In the genomic region with DNA sequence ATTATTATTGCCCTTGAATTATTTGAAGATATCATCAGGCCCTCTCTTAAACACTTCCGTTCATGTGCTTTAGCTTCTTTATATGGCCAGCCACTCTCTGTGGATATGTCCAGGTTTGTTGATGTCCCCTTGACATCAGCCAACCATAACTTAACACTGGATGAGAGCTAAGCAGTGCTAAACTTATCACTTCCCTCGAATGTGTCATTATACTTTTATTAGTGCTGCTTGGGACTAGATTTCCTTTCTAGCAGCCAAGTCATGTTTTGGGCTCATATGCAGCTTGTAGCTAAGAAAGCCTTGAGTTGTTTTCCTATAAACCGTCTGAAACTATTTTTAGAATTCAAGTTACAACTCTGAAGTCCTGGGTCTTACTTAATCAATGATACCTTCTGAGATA, we compare ENCODE assay signal across 20 cellular contexts.
DNase-seq lines count a peak whose midpoint lies in the region; ATAC-seq and TF ChIP-seq lines count a peak whose summit lies in the region.
"Had no signal": no experiment of that assay in that cellular context is flagged by ENCODE, and none has a peak within 500 bp of the region (broad histone marks: within the 10 kb centered on the region; RNA-seq: fewer than 3 reads in every experiment).

No MANE protein-coding gene starts in this region.

- no peaks in the 10 kb centered on the region for H3K36me3 Mint-ChIP-seq in nephron progenitor cell (ENCODE audit: low read depth)
- H3K36me3 Mint-ChIP-seq: CD4-positive, alpha-beta memory T cell had no signal

- no peak overlapping the region for H3K4me3 ChIP-seq in BLaER1
- no peak overlapping the region for H3K4me3 ChIP-seq in ascending aorta
- no peak overlapping the region for H3K4me3 ChIP-seq in tibial artery
- H3K4me3 ChIP-seq: GM23338 had no signal

- H3K36me3 ChIP-seq in BLaER1 (no peaks in the 10 kb centered on the region), ascending aorta (no peaks in the 10 kb centered on the region), tibial artery (no peaks in the 10 kb centered on the region)

- DNase-seq in ascending aorta (ENCODE audit: low spot score in 2 of 2) = no peak
- DNase-seq in nephron progenitor cell = no peak
- no peak for DNase-seq in tibial artery
- DNase-seq in NCI-H510A (lab: John Stamatoyannopoulos, UW) = no peak
- DNase-seq in GM13976 (ENCODE audit: low spot score) = no peak
- DNase-seq: C1 segment of cervical spinal cord; CD4-positive, alpha-beta memory T cell; COR-L47; DMS53; H9; KBM-7; NCI-H1105; NCI-H1436 treated with DMSO at 0.1 percent for 48 hours; NCI-H1930; NCI-H2107; NCI-H524 treated with DMSO at 0.1 percent for 48 hours; NCI-H774 had no signal

- TF ChIP-seq CTCF in ascending aorta (IDR thresholded peaks at IDR 0.05) (no peak), nephron progenitor cell (IDR thresholded peaks at IDR 0.05) (no peak), tibial artery (IDR thresholded peaks at IDR 0.05) (no peak), GM13976 (IDR thresholded peaks at IDR 0.05; ENCODE audit: borderline replicate concordance, control extremely low read depth, extremely low read depth, insufficient read depth, missing control alignments) (no peak)

- peak overlapping the region; percentile 29 for H3K27ac Mint-ChIP-seq in nephron progenitor cell
- H3K27ac Mint-ChIP-seq: CD4-positive, alpha-beta memory T cell; GM23338; H9 had no signal

- peaks cover 10% of the 10 kb centered on the region for H3K4me1 ChIP-seq in BLaER1
- peaks cover 0 to 12% of the 10 kb centered on the region in 2 donors for H3K4me1 ChIP-seq in ascending aorta
- H3K4me1 ChIP-seq in tibial artery = peaks cover 0 to 19% (median 4%) of the 10 kb centered on the region in 4 donors

- H3K27me3 ChIP-seq in BLaER1 = no peaks in the 10 kb centered on the region
- no peaks in the 10 kb centered on the region for H3K27me3 ChIP-seq in ascending aorta
- H3K27me3 ChIP-seq in tibial artery = no peaks in the 10 kb centered on the region

- H3K9me3 ChIP-seq in BLaER1 (peaks cover 8% of the 10 kb centered on the region; the same call in 1 of the 2 replicates), ascending aorta (no peaks in the 10 kb centered on the region), tibial artery (no peaks in the 10 kb centered on the region)

- no peak overlapping the region for H3K9ac ChIP-seq in BLaER1

- H3K27ac ChIP-seq in BLaER1 (no peak overlapping the region), ascending aorta (peak overlapping the region; percentile 47 to 50), tibial artery (peak overlapping the region; percentile 60 to 61)

- no peak for ATAC-seq in HG03095 (IDR thresholded peaks at IDR 0.05; ENCODE audit: unreplicated experiment)
- ATAC-seq: GM23338 had no signal

- intact Hi-C loops in ascending aorta (cut with DNase I) (no loop called here), tibial artery (cut with DNase I; ENCODE audit: low total_unique reads) (no loop called here)

- peaks cover 8% of the 10 kb centered on the region for H3K4me1 Mint-ChIP-seq in nephron progenitor cell
- H3K4me1 Mint-ChIP-seq: CD4-positive, alpha-beta memory T cell had no signal

- H3K4me3 Mint-ChIP-seq in nephron progenitor cell = no peak overlapping the region
- H3K4me3 Mint-ChIP-seq: CD4-positive, alpha-beta memory T cell; GM23338; H9 had no signal

- peaks cover 5% of the 10 kb centered on the region for H3K9me3 Mint-ChIP-seq in nephron progenitor cell
- H3K9me3 Mint-ChIP-seq: GM23338, H9 had no signal

- H3K4me2 ChIP-seq in BLaER1 = peak overlapping the region; percentile 22; the same call in 1 of the 2 replicates
- H3K4me2 ChIP-seq: GM23338 had no signal

- in situ Hi-C loops in GM13976 (cut with MboI; ENCODE audit: low sequenced_read_pairs, unreplicated experiment) = no loop called here

- H3K27me3 Mint-ChIP-seq in nephron progenitor cell (ENCODE audit: low read depth, poor library complexity) = peaks cover 3% of the 10 kb centered on the region

- H4K20me1 ChIP-seq in BLaER1 = no peaks in the 10 kb centered on the region
